ENCODE assay signal across 11 cellular contexts in the genomic region with DNA sequence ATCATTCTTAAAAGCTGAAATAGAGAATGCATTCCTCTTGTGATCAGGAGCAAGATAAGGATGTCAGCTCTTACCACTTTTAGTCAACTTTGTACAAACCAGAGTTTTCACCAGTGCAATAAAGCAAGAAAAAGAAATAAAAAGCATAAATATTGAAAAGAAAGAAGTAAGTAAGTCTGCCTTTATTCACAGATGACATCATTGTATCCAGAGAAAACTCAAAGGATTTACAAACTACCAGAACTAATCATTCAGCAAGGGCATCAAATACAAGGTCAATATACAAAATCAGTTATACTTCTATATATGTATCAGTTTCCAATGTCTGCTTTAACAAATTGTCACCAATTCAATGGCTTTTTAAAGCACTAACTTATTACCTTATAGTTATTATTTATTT. TPM values are rescaled to one million over a fixed set of nuclear protein-coding genes. Genes with fewer than 3 reads are reported as not detected.
"Had no signal": no experiment of that assay in that cellular context is flagged by ENCODE, and none has a peak within 500 bp of the region (broad histone marks: within the 10 kb centered on the region; RNA-seq: fewer than 3 reads in every experiment).

No MANE protein-coding gene starts in this region.

- H2AFZ ChIP-seq: GM23248, GM23338 had no signal

- H3K27ac ChIP-seq: GM23248 had no signal

- DNase-seq: GM23248, GOT3, H7, H9, HCEC 1CT, HFFc6 had no signal

- H3K4me3 Mint-ChIP-seq: GM23338, H9, HFFc6 had no signal

- H3K27ac Mint-ChIP-seq: GM23338, H9, HFFc6 had no signal

- H3K4me1 ChIP-seq: HAP-1 had no signal

- FAIRE-seq: H1, H54 had no signal

- H3K9ac ChIP-seq: GM23248 had no signal

- H3K36me3 ChIP-seq: HAP-1 had no signal

- H3K4me2 ChIP-seq: GM23338 had no signal

- H3K9me3 Mint-ChIP-seq: H9, HFFc6 had no signal

- H3K4me3 ChIP-seq: GM23248, GM23338, HAP-1 had no signal

- ATAC-seq: GM23338, HCT116 had no signal

RNA-seq across cellular contexts. Expression of a gene that starts 13.4 kb away (rescaled TPM):
- total RNA-seq: GM23248, GM23338, H1, HFFc6 had no signal
- polyA plus RNA-seq: GM23248, GM23338 had no signal

RNA-seq across cellular contexts. Expression of a gene that starts 13.5 kb away (rescaled TPM):
- total RNA-seq: GM23248, HFFc6 had no signal
- polyA plus RNA-seq: GM23248 had no signal

RNA-seq across cellular contexts. Expression of a gene that starts 38.4 kb away (rescaled TPM):
- total RNA-seq: GM23248, GM23338, H1, HFFc6 had no signal
- polyA plus RNA-seq: GM23248 had no signal
